Comparison of ENCODE assay signal across 2 cellular contexts in the genomic region with DNA sequence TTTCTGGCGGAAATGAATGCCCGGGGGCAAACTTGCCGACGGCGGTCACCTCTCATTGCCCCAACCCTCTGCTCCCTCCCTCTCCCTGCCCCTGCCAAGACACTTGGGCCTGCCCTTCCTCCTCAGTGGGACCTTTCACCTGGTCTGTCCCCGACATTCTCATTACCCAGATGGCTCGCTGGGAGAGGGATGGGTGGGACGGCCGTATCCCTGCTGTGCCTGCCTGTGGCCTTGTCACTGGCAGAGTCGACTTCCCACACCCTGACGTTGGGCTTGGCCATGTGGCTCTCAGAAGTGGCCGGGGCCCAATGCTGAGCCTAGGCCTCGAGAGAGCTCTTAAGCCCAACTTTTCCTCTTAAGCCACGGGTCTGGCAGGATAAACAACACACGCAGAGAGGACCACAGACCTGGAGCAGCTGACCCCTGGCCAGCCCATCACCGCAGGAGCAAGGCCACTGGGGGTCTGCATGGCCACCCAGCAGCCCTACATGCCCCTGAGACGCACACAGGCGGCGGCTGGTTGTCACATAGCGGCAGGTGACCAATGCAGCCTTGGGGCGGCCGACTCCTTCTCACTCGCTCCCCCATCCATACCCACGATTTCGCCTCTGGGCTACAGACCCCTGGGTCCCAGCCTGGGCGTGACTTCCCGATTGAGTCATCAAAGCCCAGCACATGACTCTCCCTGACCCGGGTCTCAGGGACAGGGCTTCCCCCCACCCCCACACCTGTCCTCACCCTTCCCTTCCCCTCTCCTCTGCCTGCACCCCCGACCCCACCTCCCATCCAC.
TF ChIP-seq lines count a peak whose summit lies in the region.

No MANE protein-coding gene starts in this region.

TF ChIP-seq in HepG2, 621 proteins besides CTCF, POLR2A, EP300 and RAD21:
- TF ChIP-seq RNF2 (conservative IDR thresholded peaks at IDR 0.05; ENCODE audit: low read depth) (no peak), NR2F1 (CRISPR knock-in tag; IDR thresholded peaks at IDR 0.05) (no peak), RBM22 (optimal IDR thresholded peaks at IDR 0.05; ENCODE audit: low read length) (peak; percentile 37), AGO2 (optimal IDR thresholded peaks at IDR 0.05; ENCODE audit: low read depth, low read length) (peak; percentile 33)
- TF ChIP-seq, protein P1, sequence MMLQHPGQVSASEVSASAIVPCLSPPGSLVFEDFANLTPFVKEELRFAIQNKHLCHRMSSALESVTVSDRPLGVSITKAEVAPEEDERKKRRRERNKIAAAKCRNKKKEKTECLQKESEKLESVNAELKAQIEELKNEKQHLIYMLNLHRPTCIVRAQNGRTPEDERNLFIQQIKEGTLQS (CRISPR knock-in tag; IDR thresholded peaks at IDR 0.05) = no peak

TF ChIP-seq in WTC11, 78 proteins besides CTCF, POLR2A, EP300 and RAD21:
- TF ChIP-seq, protein P2, sequence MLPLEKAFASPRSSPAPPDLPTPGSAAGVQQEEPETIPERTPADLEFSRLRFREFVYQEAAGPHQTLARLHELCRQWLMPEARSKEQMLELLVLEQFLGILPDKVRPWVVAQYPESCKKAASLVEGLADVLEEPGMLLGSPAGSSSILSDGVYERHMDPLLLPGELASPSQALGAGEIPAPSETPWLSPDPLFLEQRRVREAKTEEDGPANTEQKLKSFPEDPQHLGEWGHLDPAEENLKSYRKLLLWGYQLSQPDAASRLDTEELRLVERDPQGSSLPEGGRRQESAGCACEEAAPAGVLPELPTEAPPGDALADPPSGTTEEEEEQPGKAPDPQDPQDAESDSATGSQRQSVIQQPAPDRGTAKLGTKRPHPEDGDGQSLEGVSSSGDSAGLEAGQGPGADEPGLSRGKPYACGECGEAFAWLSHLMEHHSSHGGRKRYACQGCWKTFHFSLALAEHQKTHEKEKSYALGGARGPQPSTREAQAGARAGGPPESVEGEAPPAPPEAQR (CRISPR knock-in tag; IDR thresholded peaks at IDR 0.05) = no peak
- TF ChIP-seq IRF2 (CRISPR knock-in tag; IDR thresholded peaks at IDR 0.05; ENCODE audit: borderline replicate concordance, low read depth) (no peak), RELA (CRISPR knock-in tag; IDR thresholded peaks at IDR 0.05; ENCODE audit: borderline replicate concordance) (no peak), GRHL2 (CRISPR knock-in tag; IDR thresholded peaks at IDR 0.05; ENCODE audit: insufficient replicate concordance, severe bottlenecking) (no peak), ZNF416 (CRISPR knock-in tag; IDR thresholded peaks at IDR 0.05) (no peak), NR2C2 (CRISPR knock-in tag; IDR thresholded peaks at IDR 0.05) (no peak), SOX15 (CRISPR knock-in tag; IDR thresholded peaks at IDR 0.05) (no peak), SMAD3 (CRISPR knock-in tag; IDR thresholded peaks at IDR 0.05; ENCODE audit: borderline replicate concordance) (no peak), TEAD1 (CRISPR knock-in tag; IDR thresholded peaks at IDR 0.05) (no peak), ATF1 (CRISPR knock-in tag; IDR thresholded peaks at IDR 0.05) (no peak), SMAD4 (CRISPR knock-in tag; IDR thresholded peaks at IDR 0.05) (no peak), RORB (CRISPR knock-in tag; IDR thresholded peaks at IDR 0.05) (no peak)
- TF ChIP-seq, protein P3, sequence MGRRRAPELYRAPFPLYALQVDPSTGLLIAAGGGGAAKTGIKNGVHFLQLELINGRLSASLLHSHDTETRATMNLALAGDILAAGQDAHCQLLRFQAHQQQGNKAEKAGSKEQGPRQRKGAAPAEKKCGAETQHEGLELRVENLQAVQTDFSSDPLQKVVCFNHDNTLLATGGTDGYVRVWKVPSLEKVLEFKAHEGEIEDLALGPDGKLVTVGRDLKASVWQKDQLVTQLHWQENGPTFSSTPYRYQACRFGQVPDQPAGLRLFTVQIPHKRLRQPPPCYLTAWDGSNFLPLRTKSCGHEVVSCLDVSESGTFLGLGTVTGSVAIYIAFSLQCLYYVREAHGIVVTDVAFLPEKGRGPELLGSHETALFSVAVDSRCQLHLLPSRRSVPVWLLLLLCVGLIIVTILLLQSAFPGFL (CRISPR knock-in tag; IDR thresholded peaks at IDR 0.05; ENCODE audit: borderline replicate concordance) = no peak
- TF ChIP-seq, protein P4, sequence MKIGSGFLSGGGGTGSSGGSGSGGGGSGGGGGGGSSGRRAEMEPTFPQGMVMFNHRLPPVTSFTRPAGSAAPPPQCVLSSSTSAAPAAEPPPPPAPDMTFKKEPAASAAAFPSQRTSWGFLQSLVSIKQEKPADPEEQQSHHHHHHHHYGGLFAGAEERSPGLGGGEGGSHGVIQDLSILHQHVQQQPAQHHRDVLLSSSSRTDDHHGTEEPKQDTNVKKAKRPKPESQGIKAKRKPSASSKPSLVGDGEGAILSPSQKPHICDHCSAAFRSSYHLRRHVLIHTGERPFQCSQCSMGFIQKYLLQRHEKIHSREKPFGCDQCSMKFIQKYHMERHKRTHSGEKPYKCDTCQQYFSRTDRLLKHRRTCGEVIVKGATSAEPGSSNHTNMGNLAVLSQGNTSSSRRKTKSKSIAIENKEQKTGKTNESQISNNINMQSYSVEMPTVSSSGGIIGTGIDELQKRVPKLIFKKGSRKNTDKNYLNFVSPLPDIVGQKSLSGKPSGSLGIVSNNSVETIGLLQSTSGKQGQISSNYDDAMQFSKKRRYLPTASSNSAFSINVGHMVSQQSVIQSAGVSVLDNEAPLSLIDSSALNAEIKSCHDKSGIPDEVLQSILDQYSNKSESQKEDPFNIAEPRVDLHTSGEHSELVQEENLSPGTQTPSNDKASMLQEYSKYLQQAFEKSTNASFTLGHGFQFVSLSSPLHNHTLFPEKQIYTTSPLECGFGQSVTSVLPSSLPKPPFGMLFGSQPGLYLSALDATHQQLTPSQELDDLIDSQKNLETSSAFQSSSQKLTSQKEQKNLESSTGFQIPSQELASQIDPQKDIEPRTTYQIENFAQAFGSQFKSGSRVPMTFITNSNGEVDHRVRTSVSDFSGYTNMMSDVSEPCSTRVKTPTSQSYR (CRISPR knock-in tag; IDR thresholded peaks at IDR 0.05) = no peak
- TF ChIP-seq, protein P5, sequence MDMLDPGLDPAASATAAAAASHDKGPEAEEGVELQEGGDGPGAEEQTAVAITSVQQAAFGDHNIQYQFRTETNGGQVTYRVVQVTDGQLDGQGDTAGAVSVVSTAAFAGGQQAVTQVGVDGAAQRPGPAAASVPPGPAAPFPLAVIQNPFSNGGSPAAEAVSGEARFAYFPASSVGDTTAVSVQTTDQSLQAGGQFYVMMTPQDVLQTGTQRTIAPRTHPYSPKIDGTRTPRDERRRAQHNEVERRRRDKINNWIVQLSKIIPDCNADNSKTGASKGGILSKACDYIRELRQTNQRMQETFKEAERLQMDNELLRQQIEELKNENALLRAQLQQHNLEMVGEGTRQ (CRISPR knock-in tag; IDR thresholded peaks at IDR 0.05) = no peak
- TF ChIP-seq, protein P6, sequence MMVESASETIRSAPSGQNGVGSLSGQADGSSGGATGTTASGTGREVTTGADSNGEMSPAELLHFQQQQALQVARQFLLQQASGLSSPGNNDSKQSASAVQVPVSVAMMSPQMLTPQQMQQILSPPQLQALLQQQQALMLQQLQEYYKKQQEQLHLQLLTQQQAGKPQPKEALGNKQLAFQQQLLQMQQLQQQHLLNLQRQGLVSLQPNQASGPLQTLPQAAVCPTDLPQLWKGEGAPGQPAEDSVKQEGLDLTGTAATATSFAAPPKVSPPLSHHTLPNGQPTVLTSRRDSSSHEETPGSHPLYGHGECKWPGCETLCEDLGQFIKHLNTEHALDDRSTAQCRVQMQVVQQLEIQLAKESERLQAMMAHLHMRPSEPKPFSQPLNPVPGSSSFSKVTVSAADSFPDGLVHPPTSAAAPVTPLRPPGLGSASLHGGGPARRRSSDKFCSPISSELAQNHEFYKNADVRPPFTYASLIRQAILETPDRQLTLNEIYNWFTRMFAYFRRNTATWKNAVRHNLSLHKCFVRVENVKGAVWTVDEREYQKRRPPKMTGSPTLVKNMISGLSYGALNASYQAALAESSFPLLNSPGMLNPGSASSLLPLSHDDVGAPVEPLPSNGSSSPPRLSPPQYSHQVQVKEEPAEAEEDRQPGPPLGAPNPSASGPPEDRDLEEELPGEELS (CRISPR knock-in tag; IDR thresholded peaks at IDR 0.05) = no peak
- TF ChIP-seq, protein P7, sequence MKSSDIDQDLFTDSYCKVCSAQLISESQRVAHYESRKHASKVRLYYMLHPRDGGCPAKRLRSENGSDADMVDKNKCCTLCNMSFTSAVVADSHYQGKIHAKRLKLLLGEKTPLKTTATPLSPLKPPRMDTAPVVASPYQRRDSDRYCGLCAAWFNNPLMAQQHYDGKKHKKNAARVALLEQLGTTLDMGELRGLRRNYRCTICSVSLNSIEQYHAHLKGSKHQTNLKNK (CRISPR knock-in tag; IDR thresholded peaks at IDR 0.05) = no peak
- TF ChIP-seq, protein P8, sequence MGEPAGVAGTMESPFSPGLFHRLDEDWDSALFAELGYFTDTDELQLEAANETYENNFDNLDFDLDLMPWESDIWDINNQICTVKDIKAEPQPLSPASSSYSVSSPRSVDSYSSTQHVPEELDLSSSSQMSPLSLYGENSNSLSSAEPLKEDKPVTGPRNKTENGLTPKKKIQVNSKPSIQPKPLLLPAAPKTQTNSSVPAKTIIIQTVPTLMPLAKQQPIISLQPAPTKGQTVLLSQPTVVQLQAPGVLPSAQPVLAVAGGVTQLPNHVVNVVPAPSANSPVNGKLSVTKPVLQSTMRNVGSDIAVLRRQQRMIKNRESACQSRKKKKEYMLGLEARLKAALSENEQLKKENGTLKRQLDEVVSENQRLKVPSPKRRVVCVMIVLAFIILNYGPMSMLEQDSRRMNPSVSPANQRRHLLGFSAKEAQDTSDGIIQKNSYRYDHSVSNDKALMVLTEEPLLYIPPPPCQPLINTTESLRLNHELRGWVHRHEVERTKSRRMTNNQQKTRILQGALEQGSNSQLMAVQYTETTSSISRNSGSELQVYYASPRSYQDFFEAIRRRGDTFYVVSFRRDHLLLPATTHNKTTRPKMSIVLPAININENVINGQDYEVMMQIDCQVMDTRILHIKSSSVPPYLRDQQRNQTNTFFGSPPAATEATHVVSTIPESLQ (CRISPR knock-in tag; IDR thresholded peaks at IDR 0.05) = no peak
